Comparison of ENCODE assay signal across 8 cellular contexts in the genomic region with DNA sequence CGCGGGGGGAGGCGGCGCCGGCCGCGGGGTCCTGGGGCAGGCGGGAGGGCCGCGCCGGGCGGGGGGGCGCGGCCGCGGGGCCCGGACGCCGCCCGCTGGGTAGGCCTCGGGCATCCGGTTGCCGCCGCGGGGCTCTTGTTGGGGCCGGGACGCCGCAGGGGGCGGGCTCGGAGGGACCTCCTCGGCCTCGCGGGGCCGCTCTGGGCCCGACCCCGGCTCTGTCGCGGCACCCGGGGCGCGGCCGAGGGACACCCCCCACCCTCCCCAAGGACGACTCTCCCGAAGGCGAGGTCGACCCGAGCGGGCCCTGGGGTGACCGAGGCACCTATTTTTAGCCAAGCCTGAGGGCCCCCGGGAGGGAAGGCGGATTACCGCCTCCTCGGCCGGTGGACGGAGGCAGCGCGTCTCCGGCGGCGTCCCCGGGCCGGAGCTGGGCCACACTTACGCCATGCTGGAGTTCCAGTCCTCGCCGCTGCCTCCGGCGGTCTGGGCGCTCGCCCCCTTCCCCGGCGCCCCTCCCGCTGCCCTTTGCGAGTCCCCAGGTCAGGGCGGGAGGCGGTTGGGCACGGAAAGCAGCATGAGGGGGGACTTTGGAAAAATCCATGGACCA. TPM values are rescaled to one million over a fixed set of nuclear protein-coding genes. Genes with fewer than 3 reads are reported as not detected.
A peak's percentile ranks its signal among the peaks of the same experiment; 100 is the strongest.
DNase-seq lines count a peak whose midpoint lies in the region; ATAC-seq, FAIRE-seq and TF ChIP-seq lines count a peak whose summit lies in the region.

No MANE protein-coding gene starts in this region.

- peaks cover 12% of the 10 kb centered on the region for H3K4me1 ChIP-seq in endothelial cell of umbilical vein (ENCODE audit: control insufficient read depth, extremely low read depth, insufficient read depth, low read length)

- dilution Hi-C loops in endothelial cell of umbilical vein (cut with MboI; ENCODE audit: extremely low pct_ligation_motif_present, low sequenced_read_pairs): no loop called here

- no peaks in the 10 kb centered on the region for H3K36me3 Mint-ChIP-seq in stimulated activated memory B cell treated with anti-CD40 and anti-IgM and Interleukin-4, amounts not matched to agents 10 μg/mL and 1 μg/mL and 100 μg/mL, for 72 hours

- intact Hi-C loops in endothelial cell of umbilical vein (cut with micrococcal nuclease): loop anchor here (2.0 to 10.0 kb wide), 4 partner anchors 26 to 310 kb away; partner anchors contain the start of gene FBXO34

- POLR2A ChIA-PET in endothelial cell of umbilical vein (lab: Charles Lee): no interaction called here

- peaks cover 17% of the 10 kb centered on the region for H4K20me1 ChIP-seq in endothelial cell of umbilical vein (replicated peaks; ENCODE audit: control insufficient read depth, extremely low read depth, insufficient read depth, low read length)

- peak overlapping the region; percentile 97 for H3K4me3 Mint-ChIP-seq in stimulated activated memory B cell treated with anti-CD40 and anti-IgM and Interleukin-4, amounts not matched to agents 10 μg/mL and 1 μg/mL and 100 μg/mL, for 72 hours

- FAIRE-seq in endothelial cell of umbilical vein (lab: Jason Lieb, UNC): no peak

- H3K27me3 Mint-ChIP-seq in stimulated activated memory B cell treated with anti-CD40 and anti-IgM and Interleukin-4, amounts not matched to agents 10 μg/mL and 1 μg/mL and 100 μg/mL, for 72 hours: no peaks in the 10 kb centered on the region

- peak; percentile 37 for DNase-seq in EL
- peak; percentile 5 to 24 for DNase-seq in activated CD8-positive, alpha-beta memory T cell treated with anti-CD3 and anti-CD28 coated beads for 4 hours (ENCODE audit: low read depth in 2 of 2)
- DNase-seq in endothelial cell of umbilical vein (ENCODE audit: low read depth, low spot score): peak; percentile 35
- DNase-seq in myocyte (ENCODE audit: low read depth): peak; percentile 68
- no peak for DNase-seq in NCI-H774 (lab: John Stamatoyannopoulos, UW)

- peak; percentile 44 for ATAC-seq in GM21717 (IDR thresholded peaks at IDR 0.05; ENCODE audit: unreplicated experiment)
- peak; percentile 82 for ATAC-seq in stimulated activated memory B cell treated with anti-CD40 and anti-IgM and Interleukin-4, amounts not matched to agents 10 μg/mL and 1 μg/mL and 100 μg/mL, for 72 hours

- TF ChIP-seq CTCF in endothelial cell of umbilical vein (IDR thresholded peaks at IDR 0.05; ENCODE audit: extremely low read depth in 1 of 2, insufficient read depth in 1 of 2, low read depth in 1 of 2, low read length in 2 of 2): no peak

- BruUV-seq in endothelial cell of umbilical vein (replicated peaks; lab: Mats Ljungman, UMichigan): no TSS peak

- peak overlapping the region; percentile 94 for H3K9ac ChIP-seq in endothelial cell of umbilical vein (replicated peaks; ENCODE audit: extremely low read depth, insufficient read depth, low read length)

- H3K9me1 ChIP-seq in endothelial cell of umbilical vein (replicated peaks; ENCODE audit: control insufficient read depth, extremely low read depth, insufficient read depth, low read length): no peaks in the 10 kb centered on the region

- H3K9me3 ChIP-seq in KOPT-K1 (ENCODE audit: insufficient read depth, low read length, poor library complexity, severe bottlenecking) (no peaks in the 10 kb centered on the region), endothelial cell of umbilical vein (replicated peaks; ENCODE audit: control insufficient read depth, insufficient read depth, low read length) (no peaks in the 10 kb centered on the region)

- H3K36me3 ChIP-seq in KOPT-K1 (ENCODE audit: insufficient read depth, low read length) (no peaks in the 10 kb centered on the region), endothelial cell of umbilical vein (ENCODE audit: control insufficient read depth in 2 of 2, extremely low read depth in 1 of 2, insufficient read depth in 2 of 2, low read length in 2 of 2) (no peaks in the 10 kb centered on the region)

- peaks cover 26% of the 10 kb centered on the region for H3K4me1 Mint-ChIP-seq in stimulated activated memory B cell treated with anti-CD40 and anti-IgM and Interleukin-4, amounts not matched to agents 10 μg/mL and 1 μg/mL and 100 μg/mL, for 72 hours

- peak overlapping the region; percentile 56 for H2AFZ ChIP-seq in endothelial cell of umbilical vein (ENCODE audit: low read depth, low read length)

- H3K27me3 ChIP-seq in endothelial cell of umbilical vein (ENCODE audit: control insufficient read depth in 2 of 2, insufficient read depth in 2 of 2, low read length in 2 of 2): no peaks in the 10 kb centered on the region

- no peaks in the 10 kb centered on the region for H3K9me3 Mint-ChIP-seq in stimulated activated memory B cell treated with anti-CD40 and anti-IgM and Interleukin-4, amounts not matched to agents 10 μg/mL and 1 μg/mL and 100 μg/mL, for 72 hours

- H3K79me2 ChIP-seq in endothelial cell of umbilical vein (ENCODE audit: control insufficient read depth, insufficient read depth, low read length): peaks cover 44% of the 10 kb centered on the region

- peak overlapping the region; percentile 75 for H3K4me2 ChIP-seq in endothelial cell of umbilical vein (ENCODE audit: insufficient read depth, low read length)

- CTCF ChIA-PET in endothelial cell of umbilical vein (lab: Charles Lee): interaction anchor here (1.1 to 2.2 kb wide), 4 partner anchors 9 to 140 kb away, joined by 3 to 34 read pairs (median 5); partner anchors contain the start of gene TBPL2

- H3K27ac ChIP-seq in KOPT-K1 (ENCODE audit: low read depth, low read length, poor library complexity, severe bottlenecking) (peak overlapping the region; percentile 86), endothelial cell of umbilical vein (ENCODE audit: insufficient read depth, low read depth, low read length) (peak overlapping the region; percentile 70)

- no peak for TF ChIP-seq POLR2A in endothelial cell of umbilical vein (IDR thresholded peaks at IDR 0.05; ENCODE audit: low read depth, low read length)

- peak overlapping the region; percentile 59 to 73 (median 62) for H3K4me3 ChIP-seq in endothelial cell of umbilical vein (replicated peaks in 1 of 3; ENCODE audit: insufficient read depth in 1 of 3, low read depth in 1 of 3, low read length in 3 of 3)

- peak overlapping the region; percentile 73 for H3K27ac Mint-ChIP-seq in stimulated activated memory B cell treated with anti-CD40 and anti-IgM and Interleukin-4, amounts not matched to agents 10 μg/mL and 1 μg/mL and 100 μg/mL, for 72 hours

TF ChIP-seq in endothelial cell of umbilical vein, 7 proteins besides CTCF, POLR2A, EP300 and RAD21:
- TF ChIP-seq POLR2AphosphoS5 (IDR thresholded peaks at IDR 0.05; ENCODE audit: insufficient read depth, low read depth, low read length) (no peak), MYC (IDR thresholded peaks at IDR 0.05; ENCODE audit: low read depth, low read length) (no peak), JUN (IDR thresholded peaks at IDR 0.05; ENCODE audit: borderline replicate concordance, insufficient read depth, insufficient read length, low read depth) (no peak), EZH2 (IDR thresholded peaks at IDR 0.05; ENCODE audit: borderline replicate concordance, low read depth, low read length, severe bottlenecking) (no peak), GATA2 (IDR thresholded peaks at IDR 0.05; ENCODE audit: insufficient read depth, insufficient read length, low read depth, low read length) (no peak), FOS (IDR thresholded peaks at IDR 0.05; ENCODE audit: borderline replicate concordance, insufficient read depth, low read length) (no peak)
- TF ChIP-seq, protein P1, sequence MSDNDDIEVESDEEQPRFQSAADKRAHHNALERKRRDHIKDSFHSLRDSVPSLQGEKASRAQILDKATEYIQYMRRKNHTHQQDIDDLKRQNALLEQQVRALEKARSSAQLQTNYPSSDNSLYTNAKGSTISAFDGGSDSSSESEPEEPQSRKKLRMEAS (IDR thresholded peaks at IDR 0.05; ENCODE audit: insufficient read depth, insufficient read length): no peak
TF ChIP-seq in endothelial cell of umbilical vein: peak in this region for 0.

RNA-seq across cellular contexts. Expression of gene KTN1, which starts 0.5 kb away (rescaled TPM):
- total RNA-seq in endothelial cell of umbilical vein: 135 and 148 TPM in 2 replicates
- polyA plus RNA-seq in endothelial cell of umbilical vein: 21.2 and 33.2 TPM in 2 replicates
- polyA plus RNA-seq in endothelial cell of umbilical vein (2011; cell fraction: cytosol; rRNA removed): 40.5 and 47.4 TPM in 2 replicates
- 66.0 and 97.3 TPM in 2 replicates for polyA plus RNA-seq in endothelial cell of umbilical vein (2011; cell fraction: nucleus; rRNA removed)
- 98.0 and 138 TPM in 2 replicates for polyA plus RNA-seq in endothelial cell of umbilical vein (2012)
- 19.7 and 32.3 TPM in 2 replicates for polyA minus RNA-seq in endothelial cell of umbilical vein
- 55.5 TPM for polyA minus RNA-seq in endothelial cell of umbilical vein (2011; cell fraction: cytosol; rRNA and poly(A)+ RNA removed)
- polyA minus RNA-seq in endothelial cell of umbilical vein (2011; cell fraction: nucleus; rRNA and poly(A)+ RNA removed): 97.9 and 133 TPM in 2 replicates
- total RNA-seq in myocyte: 203 and 227 TPM in 2 replicates
- polyA plus RNA-seq in myocyte (2012): 58.0 TPM
